ENCODE assay signal across 2 cellular contexts in genomic region chr14:60206249-60206670, GRCh38.
TF ChIP-seq lines count a peak whose summit lies in the region.

No MANE protein-coding gene starts in this region.

TF ChIP-seq in HCT116, 20 proteins besides CTCF, POLR2A, EP300 and RAD21:
- TF ChIP-seq SRF (IDR thresholded peaks at IDR 0.05; ENCODE audit: low read depth), result no peak
- TF ChIP-seq SIN3A (IDR thresholded peaks at IDR 0.05; ENCODE audit: low read depth), result no peak
- no peak for TF ChIP-seq REST (IDR thresholded peaks at IDR 0.05; ENCODE audit: low read depth)
- no peak for TF ChIP-seq YY1 (IDR thresholded peaks at IDR 0.05; ENCODE audit: extremely low read depth, insufficient replicate concordance, low read depth, low read length)
- no peak for TF ChIP-seq EGR1 (IDR thresholded peaks at IDR 0.05; ENCODE audit: low read depth)
- TF ChIP-seq FOSL1 (IDR thresholded peaks at IDR 0.05; ENCODE audit: low read depth), result no peak
- no peak for TF ChIP-seq ZNF274 (IDR thresholded peaks at IDR 0.05; ENCODE audit: low read depth, low read length)
- no peak for TF ChIP-seq CBX3 (IDR thresholded peaks at IDR 0.05; ENCODE audit: low read depth)
- no peak for TF ChIP-seq SP1 (IDR thresholded peaks at IDR 0.05; ENCODE audit: low read depth)
- no peak for TF ChIP-seq ELF1 (IDR thresholded peaks at IDR 0.05; ENCODE audit: borderline replicate concordance, low read depth)
- TF ChIP-seq, protein P1, sequence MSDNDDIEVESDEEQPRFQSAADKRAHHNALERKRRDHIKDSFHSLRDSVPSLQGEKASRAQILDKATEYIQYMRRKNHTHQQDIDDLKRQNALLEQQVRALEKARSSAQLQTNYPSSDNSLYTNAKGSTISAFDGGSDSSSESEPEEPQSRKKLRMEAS (IDR thresholded peaks at IDR 0.05), result no peak
- TF ChIP-seq ZBTB33 (IDR thresholded peaks at IDR 0.05; ENCODE audit: extremely low read depth, insufficient replicate concordance, low read length), result no peak
- TF ChIP-seq EZH2phosphoT487 (IDR thresholded peaks at IDR 0.05; ENCODE audit: borderline replicate concordance), result no peak
- TF ChIP-seq ZFX (IDR thresholded peaks at IDR 0.05), result no peak
- TF ChIP-seq ATF3 (IDR thresholded peaks at IDR 0.05), result no peak
- no peak for TF ChIP-seq CEBPB (IDR thresholded peaks at IDR 0.05; ENCODE audit: low read depth)
- no peak for TF ChIP-seq EZH2 (IDR thresholded peaks at IDR 0.05)

TF ChIP-seq in GM12878, 131 proteins besides CTCF, POLR2A, EP300 and RAD21 (continues in another document):
- TF ChIP-seq, protein P2, sequence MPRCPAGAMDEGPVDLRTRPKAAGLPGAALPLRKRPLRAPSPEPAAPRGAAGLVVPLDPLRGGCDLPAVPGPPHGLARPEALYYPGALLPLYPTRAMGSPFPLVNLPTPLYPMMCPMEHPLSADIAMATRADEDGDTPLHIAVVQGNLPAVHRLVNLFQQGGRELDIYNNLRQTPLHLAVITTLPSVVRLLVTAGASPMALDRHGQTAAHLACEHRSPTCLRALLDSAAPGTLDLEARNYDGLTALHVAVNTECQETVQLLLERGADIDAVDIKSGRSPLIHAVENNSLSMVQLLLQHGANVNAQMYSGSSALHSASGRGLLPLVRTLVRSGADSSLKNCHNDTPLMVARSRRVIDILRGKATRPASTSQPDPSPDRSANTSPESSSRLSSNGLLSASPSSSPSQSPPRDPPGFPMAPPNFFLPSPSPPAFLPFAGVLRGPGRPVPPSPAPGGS (IDR thresholded peaks at IDR 0.05; ENCODE audit: borderline replicate concordance, insufficient read depth, low read depth, low read length, poor library complexity, severe bottlenecking), result no peak
- TF ChIP-seq RFX5 (IDR thresholded peaks at IDR 0.05; ENCODE audit: low read depth, low read length), result no peak
- no peak; the same call in 1 of the 2 replicates for TF ChIP-seq MTA2 (IDR thresholded peaks at IDR 0.05; ENCODE audit: low read depth)
- 0 out of 4 replicates have a peak, but pooled peaks of 1 of the 2 experiments have one; percentile 15 for TF ChIP-seq BHLHE40 (IDR thresholded peaks at IDR 0.05; ENCODE audit: borderline replicate concordance in 1 of 2, low read depth in 2 of 2, low read length in 1 of 2)
- no peak for TF ChIP-seq LARP7 (IDR thresholded peaks at IDR 0.05)
- 0 out of 2 replicates have a peak, but pooled peaks have one; percentile 31 for TF ChIP-seq NFIC (IDR thresholded peaks at IDR 0.05; ENCODE audit: low read depth, low read length)
- TF ChIP-seq, protein P1 (IDR thresholded peaks at IDR 0.05; ENCODE audit: low read depth, low read length), result no peak
- TF ChIP-seq SMARCA5 (IDR thresholded peaks at IDR 0.05), result no peak
- TF ChIP-seq, protein P3, sequence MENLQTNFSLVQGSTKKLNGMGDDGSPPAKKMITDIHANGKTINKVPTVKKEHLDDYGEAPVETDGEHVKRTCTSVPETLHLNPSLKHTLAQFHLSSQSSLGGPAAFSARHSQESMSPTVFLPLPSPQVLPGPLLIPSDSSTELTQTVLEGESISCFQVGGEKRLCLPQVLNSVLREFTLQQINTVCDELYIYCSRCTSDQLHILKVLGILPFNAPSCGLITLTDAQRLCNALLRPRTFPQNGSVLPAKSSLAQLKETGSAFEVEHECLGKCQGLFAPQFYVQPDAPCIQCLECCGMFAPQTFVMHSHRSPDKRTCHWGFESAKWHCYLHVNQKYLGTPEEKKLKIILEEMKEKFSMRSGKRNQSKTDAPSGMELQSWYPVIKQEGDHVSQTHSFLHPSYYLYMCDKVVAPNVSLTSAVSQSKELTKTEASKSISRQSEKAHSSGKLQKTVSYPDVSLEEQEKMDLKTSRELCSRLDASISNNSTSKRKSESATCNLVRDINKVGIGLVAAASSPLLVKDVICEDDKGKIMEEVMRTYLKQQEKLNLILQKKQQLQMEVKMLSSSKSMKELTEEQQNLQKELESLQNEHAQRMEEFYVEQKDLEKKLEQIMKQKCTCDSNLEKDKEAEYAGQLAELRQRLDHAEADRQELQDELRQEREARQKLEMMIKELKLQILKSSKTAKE (IDR thresholded peaks at IDR 0.05; ENCODE audit: low read depth, poor library complexity, severe bottlenecking), result no peak
- peak; percentile 66 for TF ChIP-seq TCF7 (IDR thresholded peaks at IDR 0.05; ENCODE audit: borderline replicate concordance)
- no peak for TF ChIP-seq KLF5 (IDR thresholded peaks at IDR 0.05; ENCODE audit: partially characterized antibody)
- peak; percentile 84 for TF ChIP-seq JUNB (IDR thresholded peaks at IDR 0.05)
- TF ChIP-seq IKZF1 (conservative IDR thresholded peaks at IDR 0.05), result no peak
- TF ChIP-seq RAD51 (IDR thresholded peaks at IDR 0.05), result 0 out of 2 replicates have a peak, but pooled peaks have one; percentile 44
- TF ChIP-seq POU2F2 (IDR thresholded peaks at IDR 0.05; ENCODE audit: borderline replicate concordance, low read depth, low read length), result no peak
- TF ChIP-seq SP1 (IDR thresholded peaks at IDR 0.05; ENCODE audit: low read depth, low read length), result no peak
- TF ChIP-seq NR2C1 (IDR thresholded peaks at IDR 0.05), result peak; percentile 82
- TF ChIP-seq SUPT20H (IDR thresholded peaks at IDR 0.05; ENCODE audit: borderline replicate concordance, control insufficient read depth, low read depth, low read length), result no peak
- no peak for TF ChIP-seq SREBF1 (IDR thresholded peaks at IDR 0.05; ENCODE audit: low read length)
- no peak for TF ChIP-seq SREBF2 (IDR thresholded peaks at IDR 0.05; ENCODE audit: low read length)
- TF ChIP-seq BCL11A (IDR thresholded peaks at IDR 0.05; ENCODE audit: low read depth, low read length), result peak; percentile 11; the same call in 1 of the 2 replicates
- TF ChIP-seq, protein P4, sequence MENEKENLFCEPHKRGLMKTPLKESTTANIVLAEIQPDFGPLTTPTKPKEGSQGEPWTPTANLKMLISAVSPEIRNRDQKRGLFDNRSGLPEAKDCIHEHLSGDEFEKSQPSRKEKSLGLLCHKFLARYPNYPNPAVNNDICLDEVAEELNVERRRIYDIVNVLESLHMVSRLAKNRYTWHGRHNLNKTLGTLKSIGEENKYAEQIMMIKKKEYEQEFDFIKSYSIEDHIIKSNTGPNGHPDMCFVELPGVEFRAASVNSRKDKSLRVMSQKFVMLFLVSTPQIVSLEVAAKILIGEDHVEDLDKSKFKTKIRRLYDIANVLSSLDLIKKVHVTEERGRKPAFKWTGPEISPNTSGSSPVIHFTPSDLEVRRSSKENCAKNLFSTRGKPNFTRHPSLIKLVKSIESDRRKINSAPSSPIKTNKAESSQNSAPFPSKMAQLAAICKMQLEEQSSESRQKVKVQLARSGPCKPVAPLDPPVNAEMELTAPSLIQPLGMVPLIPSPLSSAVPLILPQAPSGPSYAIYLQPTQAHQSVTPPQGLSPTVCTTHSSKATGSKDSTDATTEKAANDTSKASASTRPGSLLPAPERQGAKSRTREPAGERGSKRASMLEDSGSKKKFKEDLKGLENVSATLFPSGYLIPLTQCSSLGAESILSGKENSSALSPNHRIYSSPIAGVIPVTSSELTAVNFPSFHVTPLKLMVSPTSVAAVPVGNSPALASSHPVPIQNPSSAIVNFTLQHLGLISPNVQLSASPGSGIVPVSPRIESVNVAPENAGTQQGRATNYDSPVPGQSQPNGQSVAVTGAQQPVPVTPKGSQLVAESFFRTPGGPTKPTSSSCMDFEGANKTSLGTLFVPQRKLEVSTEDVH (IDR thresholded peaks at IDR 0.05; ENCODE audit: low read depth, partially characterized antibody), result no peak
- TF ChIP-seq ATF7 (IDR thresholded peaks at IDR 0.05; ENCODE audit: low read depth), result no peak
- TF ChIP-seq, protein P5, sequence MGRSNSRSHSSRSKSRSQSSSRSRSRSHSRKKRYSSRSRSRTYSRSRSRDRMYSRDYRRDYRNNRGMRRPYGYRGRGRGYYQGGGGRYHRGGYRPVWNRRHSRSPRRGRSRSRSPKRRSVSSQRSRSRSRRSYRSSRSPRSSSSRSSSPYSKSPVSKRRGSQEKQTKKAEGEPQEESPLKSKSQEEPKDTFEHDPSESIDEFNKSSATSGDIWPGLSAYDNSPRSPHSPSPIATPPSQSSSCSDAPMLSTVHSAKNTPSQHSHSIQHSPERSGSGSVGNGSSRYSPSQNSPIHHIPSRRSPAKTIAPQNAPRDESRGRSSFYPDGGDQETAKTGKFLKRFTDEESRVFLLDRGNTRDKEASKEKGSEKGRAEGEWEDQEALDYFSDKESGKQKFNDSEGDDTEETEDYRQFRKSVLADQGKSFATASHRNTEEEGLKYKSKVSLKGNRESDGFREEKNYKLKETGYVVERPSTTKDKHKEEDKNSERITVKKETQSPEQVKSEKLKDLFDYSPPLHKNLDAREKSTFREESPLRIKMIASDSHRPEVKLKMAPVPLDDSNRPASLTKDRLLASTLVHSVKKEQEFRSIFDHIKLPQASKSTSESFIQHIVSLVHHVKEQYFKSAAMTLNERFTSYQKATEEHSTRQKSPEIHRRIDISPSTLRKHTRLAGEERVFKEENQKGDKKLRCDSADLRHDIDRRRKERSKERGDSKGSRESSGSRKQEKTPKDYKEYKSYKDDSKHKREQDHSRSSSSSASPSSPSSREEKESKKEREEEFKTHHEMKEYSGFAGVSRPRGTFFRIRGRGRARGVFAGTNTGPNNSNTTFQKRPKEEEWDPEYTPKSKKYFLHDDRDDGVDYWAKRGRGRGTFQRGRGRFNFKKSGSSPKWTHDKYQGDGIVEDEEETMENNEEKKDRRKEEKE (IDR thresholded peaks at IDR 0.05), result no peak
- no peak for TF ChIP-seq SMC3 (IDR thresholded peaks at IDR 0.05; ENCODE audit: borderline replicate concordance, low read length)
- TF ChIP-seq FOXM1 (IDR thresholded peaks at IDR 0.05; ENCODE audit: low read depth, low read length), result peak; percentile 58; the same call in 1 of the 2 replicates
- TF ChIP-seq NFYA (IDR thresholded peaks at IDR 0.05; ENCODE audit: borderline replicate concordance, low read depth, low read length), result no peak
- TF ChIP-seq RUNX3 (IDR thresholded peaks at IDR 0.05; ENCODE audit: low read length), result peak; percentile 18; the same call in 1 of the 2 replicates
- no peak for TF ChIP-seq IRF4 (IDR thresholded peaks at IDR 0.05; ENCODE audit: low read depth, low read length)
- TF ChIP-seq RELA (IDR thresholded peaks at IDR 0.05; ENCODE audit: borderline replicate concordance, partially characterized antibody), result no peak
- TF ChIP-seq, protein P6, sequence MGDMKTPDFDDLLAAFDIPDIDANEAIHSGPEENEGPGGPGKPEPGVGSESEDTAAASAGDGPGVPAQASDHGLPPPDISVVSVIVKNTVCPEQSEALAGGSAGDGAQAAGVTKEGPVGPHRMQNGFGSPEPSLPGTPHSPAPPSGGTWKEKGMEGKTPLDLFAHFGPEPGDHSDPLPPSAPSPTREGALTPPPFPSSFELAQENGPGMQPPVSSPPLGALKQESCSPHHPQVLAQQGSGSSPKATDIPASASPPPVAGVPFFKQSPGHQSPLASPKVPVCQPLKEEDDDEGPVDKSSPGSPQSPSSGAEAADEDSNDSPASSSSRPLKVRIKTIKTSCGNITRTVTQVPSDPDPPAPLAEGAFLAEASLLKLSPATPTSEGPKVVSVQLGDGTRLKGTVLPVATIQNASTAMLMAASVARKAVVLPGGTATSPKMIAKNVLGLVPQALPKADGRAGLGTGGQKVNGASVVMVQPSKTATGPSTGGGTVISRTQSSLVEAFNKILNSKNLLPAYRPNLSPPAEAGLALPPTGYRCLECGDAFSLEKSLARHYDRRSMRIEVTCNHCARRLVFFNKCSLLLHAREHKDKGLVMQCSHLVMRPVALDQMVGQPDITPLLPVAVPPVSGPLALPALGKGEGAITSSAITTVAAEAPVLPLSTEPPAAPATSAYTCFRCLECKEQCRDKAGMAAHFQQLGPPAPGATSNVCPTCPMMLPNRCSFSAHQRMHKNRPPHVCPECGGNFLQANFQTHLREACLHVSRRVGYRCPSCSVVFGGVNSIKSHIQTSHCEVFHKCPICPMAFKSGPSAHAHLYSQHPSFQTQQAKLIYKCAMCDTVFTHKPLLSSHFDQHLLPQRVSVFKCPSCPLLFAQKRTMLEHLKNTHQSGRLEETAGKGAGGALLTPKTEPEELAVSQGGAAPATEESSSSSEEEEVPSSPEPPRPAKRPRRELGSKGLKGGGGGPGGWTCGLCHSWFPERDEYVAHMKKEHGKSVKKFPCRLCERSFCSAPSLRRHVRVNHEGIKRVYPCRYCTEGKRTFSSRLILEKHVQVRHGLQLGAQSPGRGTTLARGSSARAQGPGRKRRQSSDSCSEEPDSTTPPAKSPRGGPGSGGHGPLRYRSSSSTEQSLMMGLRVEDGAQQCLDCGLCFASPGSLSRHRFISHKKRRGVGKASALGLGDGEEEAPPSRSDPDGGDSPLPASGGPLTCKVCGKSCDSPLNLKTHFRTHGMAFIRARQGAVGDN (IDR thresholded peaks at IDR 0.05), result peak; percentile 98
- TF ChIP-seq E4F1 (IDR thresholded peaks at IDR 0.05; ENCODE audit: borderline replicate concordance, partially characterized antibody), result no peak
- TF ChIP-seq REST (IDR thresholded peaks at IDR 0.05; ENCODE audit: low read depth, low read length), result no peak
